ENCODE assay signal across 16 cellular contexts in genomic region chr12:88057994-88058718, GRCh38. TPM values are rescaled to one million over a fixed set of nuclear protein-coding genes. Genes with fewer than 3 reads are reported as not detected.
A peak's percentile ranks its signal among the peaks of the same experiment; 100 is the strongest.
DNase-seq lines count a peak whose midpoint lies in the region; ATAC-seq and TF ChIP-seq lines count a peak whose summit lies in the region.
"Had no signal": no experiment of that assay in that cellular context is flagged by ENCODE, and none has a peak within 500 bp of the region (broad histone marks: within the 10 kb centered on the region; RNA-seq: fewer than 3 reads in every experiment).

No MANE protein-coding gene starts in this region.

- H3K9me3 ChIP-seq in left ventricle myocardium inferior (replicated peaks): no peaks in the 10 kb centered on the region
- no peaks in the 10 kb centered on the region for H3K9me3 ChIP-seq in MM.1S (replicated peaks; ENCODE audit: insufficient read depth, low read length)
- H3K9me3 ChIP-seq: gastroesophageal sphincter, SK-N-SH had no signal

- H3F3A ChIP-seq in MM.1S (ENCODE audit: insufficient read depth, low read length): no peaks in the 10 kb centered on the region

- H3K27me3 ChIP-seq in left ventricle myocardium inferior (ENCODE audit: low read depth): no peaks in the 10 kb centered on the region
- no peaks in the 10 kb centered on the region for H3K27me3 ChIP-seq in MM.1S (replicated peaks; ENCODE audit: insufficient read depth, low read length)
- H3K27me3 ChIP-seq: gastroesophageal sphincter had no signal

- H3K4me1 ChIP-seq in left ventricle myocardium inferior: peaks cover 15% of the 10 kb centered on the region
- H3K4me1 ChIP-seq in MM.1S (ENCODE audit: low read length): no peaks in the 10 kb centered on the region
- H3K4me1 ChIP-seq: gastroesophageal sphincter had no signal

- no peak overlapping the region for H2AFZ ChIP-seq in MM.1S (ENCODE audit: low read length)

- no peak for TF ChIP-seq CTCF in left ventricle myocardium inferior (IDR thresholded peaks at IDR 0.05; ENCODE audit: borderline replicate concordance)
- no peak for TF ChIP-seq CTCF in MM.1S (IDR thresholded peaks at IDR 0.05; ENCODE audit: low read length)

- H3K4me3 ChIP-seq in left ventricle myocardium inferior (no peak overlapping the region), MM.1S (ENCODE audit: low read length) (no peak overlapping the region)
- H3K4me3 ChIP-seq: gastroesophageal sphincter had no signal

- no peak overlapping the region for H3K9ac ChIP-seq in MM.1S (ENCODE audit: low read length)
- H3K9ac ChIP-seq: SK-N-SH had no signal

- peak overlapping the region; percentile 56 for H3K27ac ChIP-seq in caudate nucleus (ENCODE audit: low read depth, low read length)
- H3K27ac ChIP-seq in left ventricle myocardium inferior (replicated peaks): peak overlapping the region; percentile 71
- H3K27ac ChIP-seq in MM.1S (ENCODE audit: low read length): no peak overlapping the region
- H3K27ac ChIP-seq: gastroesophageal sphincter, HL-60 had no signal

- H3K36me3 ChIP-seq in left ventricle myocardium inferior: peaks cover 31% of the 10 kb centered on the region
- H3K36me3 ChIP-seq in MM.1S (replicated peaks; ENCODE audit: insufficient read depth, low read length): no peaks in the 10 kb centered on the region; the same call in 1 of the 2 replicates

- no peak overlapping the region for H3K4me2 ChIP-seq in MM.1S (ENCODE audit: low read depth, low read length)
- H3K4me2 ChIP-seq: SK-N-SH had no signal

- H3K79me2 ChIP-seq in MM.1S (ENCODE audit: low read length): no peaks in the 10 kb centered on the region

- H3K9me2 ChIP-seq in MM.1S (replicated peaks; ENCODE audit: insufficient read depth, low read length): no peaks in the 10 kb centered on the region
- H3K9me2 ChIP-seq: SK-N-SH had no signal

- intact Hi-C loops in left ventricle myocardium inferior (cut with micrococcal nuclease): no loop called here

- DNase-seq in caudate nucleus (lab: John Stamatoyannopoulos, UW): peak in 44 of 61 donors; percentile 7 to 92 (median 46)
- peak; percentile 42 for DNase-seq in left ventricle myocardium inferior
- DNase-seq in superior temporal gyrus (ENCODE audit: extremely low spot score): peak; percentile 55
- DNase-seq in NK-92 treated with Interleukin-12 subunit alpha and Interleukin-12 subunit beta, amount 100 ng/mL, for 24 hours (lab: John Stamatoyannopoulos, UW): no peak
- DNase-seq in T-helper 9 cell: no peak
- DNase-seq in MM.1S: no peak
- DNase-seq: activated CD4-positive, alpha-beta memory T cell treated with anti-CD3 and anti-CD28 coated beads, Interleukin-2, amount 10 ng/mL, durations not matched to agents 7 days and 5 days; DND-41; NCI-H446 treated with DMSO at 0.1 percent for 48 hours; SK-N-SH; stimulated activated CD4-positive, alpha-beta T cell treated with anti-CD3 and anti-CD28 coated beads, Interleukin-15, amount 100 ng/mL, for 24 hours had no signal

- H4K20me1 ChIP-seq in MM.1S (ENCODE audit: insufficient read depth, low read length): no peaks in the 10 kb centered on the region

- ATAC-seq in HG03159 (IDR thresholded peaks at IDR 0.05; ENCODE audit: unreplicated experiment) (peak; percentile 47), GM18520 (IDR thresholded peaks at IDR 0.05; ENCODE audit: unreplicated experiment) (no peak)
- ATAC-seq: gastroesophageal sphincter had no signal

RNA-seq across cellular contexts. Expression of gene C12orf50, which starts 29.0 kb away (rescaled TPM):
- total RNA-seq in left ventricle myocardium inferior: not detected
- total RNA-seq: activated CD4-positive, alpha-beta memory T cell treated with anti-CD3 and anti-CD28 coated beads, Interleukin-2, amount 10 ng/mL, durations not matched to agents 7 days and 5 days; gastroesophageal sphincter; subcutaneous adipose tissue had no signal

Comparison
In these comparisons a context has a peak if more than half of its experiments do, and no peak if none do; other contexts are left out.
1. DNase-seq: peak in caudate nucleus (44 of 61), left ventricle myocardium inferior (single experiment) and superior temporal gyrus (single experiment); none in NK-92 treated with Interleukin-12 subunit alpha and Interleukin-12 subunit beta, amount 100 ng/mL, for 24 hours (single experiment), T-helper 9 cell (single experiment) and MM.1S (single experiment).